Comparison of ENCODE assay signal across 8 cellular contexts in genomic region chr9:133135193-133135745, GRCh38. TPM values are rescaled to one million over a fixed set of nuclear protein-coding genes. Genes with fewer than 3 reads are reported as not detected.
A peak's percentile ranks its signal among the peaks of the same experiment; 100 is the strongest.
DNase-seq lines count a peak whose midpoint lies in the region; ATAC-seq and TF ChIP-seq lines count a peak whose summit lies in the region.

No MANE protein-coding gene starts in this region.

- intact Hi-C loops in IMR-90 (cut with micrococcal nuclease) (loop anchor here (1.0 kb wide), 1 partner anchor 9 kb away; no protein-coding TSS in a partner anchor), OCI-LY7 (cut with micrococcal nuclease; ENCODE audit: unreplicated experiment) (no loop called here)
- intact Hi-C loops in activated CD4-positive, alpha-beta T cell treated with anti-CD3 and anti-CD28 coated beads, Interleukin-2, amount 10 ng/mL, durations not matched to agents 24 days and 14 days (cut with micrococcal nuclease): no loop called here

- TF ChIP-seq RAD21 in IMR-90 (IDR thresholded peaks at IDR 0.05; ENCODE audit: low read length): no peak

- DNase-seq in IMR-90 (peak; percentile 86), dermis blood vessel endothelial cell (peak; percentile 90), midbrain (lab: John Stamatoyannopoulos, UW) (peak; percentile 41), thoracic aorta (ENCODE audit: low spot score) (peak; percentile 55), OCI-LY7 (ENCODE audit: low spot score) (no peak), DMS114 treated with DMSO at 0.1 percent for 48 hours (lab: John Stamatoyannopoulos, UW; ENCODE audit: unreplicated experiment) (no peak)
- DNase-seq in activated CD4-positive, alpha-beta T cell treated with anti-CD3 and anti-CD28 coated beads, Interleukin-2, amount 10 ng/mL, durations not matched to agents 24 days and 14 days: peak; percentile 83

- in situ Hi-C loops in IMR-90 (cut with MboI; ENCODE audit: low sequenced_read_pairs): no loop called here

- H3K36me3 ChIP-seq in IMR-90 (ENCODE audit: control insufficient read depth, insufficient read depth, low read length) (no peaks in the 10 kb centered on the region), thoracic aorta (no peaks in the 10 kb centered on the region), OCI-LY7 (ENCODE audit: insufficient read depth, low read length) (no peaks in the 10 kb centered on the region)

- H2BK5ac ChIP-seq in IMR-90 (ENCODE audit: low read depth, low read length, poor library complexity, severe bottlenecking): peak overlapping the region; percentile 73

- no peaks in the 10 kb centered on the region for H3K9me2 ChIP-seq in OCI-LY7 (ENCODE audit: insufficient read depth, low read length)

- peak overlapping the region; percentile 18 for H2AK9ac ChIP-seq in IMR-90 (replicated peaks; ENCODE audit: low read depth, low read length, poor library complexity)

- 8% methylated on average over 5 of the region's 7 CpGs; no CpG with 5 or more reads in 1 of the 2 experiments for WGBS in IMR-90 (ENCODE audit: extremely low coverage in 2 of 2, insufficient read length in 1 of 2), 2 experiments

- H3K14ac ChIP-seq in IMR-90 (replicated peaks; ENCODE audit: low read depth, low read length): peak overlapping the region; percentile 84; the same call in 1 of the 2 replicates

- no peak overlapping the region for H3K56ac ChIP-seq in IMR-90 (ENCODE audit: extremely low read depth, insufficient read depth, low read length)

- H3K27me3 Mint-ChIP-seq in activated CD4-positive, alpha-beta T cell treated with anti-CD3 and anti-CD28 coated beads, Interleukin-2, amount 10 ng/mL, durations not matched to agents 24 days and 14 days: no peaks in the 10 kb centered on the region

- peaks cover 19% of the 10 kb centered on the region for H3K36me3 Mint-ChIP-seq in activated CD4-positive, alpha-beta T cell treated with anti-CD3 and anti-CD28 coated beads, Interleukin-2, amount 10 ng/mL, durations not matched to agents 24 days and 14 days (ENCODE audit: low read depth)

- no peaks in the 10 kb centered on the region for H3K9me3 Mint-ChIP-seq in activated CD4-positive, alpha-beta T cell treated with anti-CD3 and anti-CD28 coated beads, Interleukin-2, amount 10 ng/mL, durations not matched to agents 24 days and 14 days

- no peaks in the 10 kb centered on the region for H3K79me2 ChIP-seq in OCI-LY7 (ENCODE audit: insufficient read depth, low read depth, low read length)

- H4K91ac ChIP-seq in IMR-90 (ENCODE audit: insufficient read depth, low read depth, low read length): peak overlapping the region; percentile 61

- peak overlapping the region; percentile 5 to 56; a peak in 3 of 4 replicates for H4K8ac ChIP-seq in IMR-90 (ENCODE audit: low read depth in 2 of 2, low read length in 2 of 2)

- H3K27ac Mint-ChIP-seq in activated CD4-positive, alpha-beta T cell treated with anti-CD3 and anti-CD28 coated beads, Interleukin-2, amount 10 ng/mL, durations not matched to agents 24 days and 14 days: peak overlapping the region; percentile 100

- dilution Hi-C loops in IMR-90 (cut with HindIII; ENCODE audit: low sequenced_read_pairs, unreplicated experiment): no loop called here

- no peak for TF ChIP-seq POLR2A in IMR-90 (IDR thresholded peaks at IDR 0.05; ENCODE audit: low read depth, low read length)

- H3K4ac ChIP-seq in IMR-90 (ENCODE audit: low read depth, low read length): peak overlapping the region; percentile 91

- H3K4me2 ChIP-seq in IMR-90 (ENCODE audit: low read depth, low read length) (0 out of 2 replicates have a peak overlapping the region, but pooled peaks have one; percentile 1), OCI-LY7 (ENCODE audit: low read length) (no peak overlapping the region)

- peak; percentile 35 for ATAC-seq in IMR-90 (ENCODE audit: low read depth)
- ATAC-seq in thoracic aorta (ENCODE audit: insufficient number of reproducible peaks, low FRiP score, low read depth): no peak
- ATAC-seq in HG02840 (IDR thresholded peaks at IDR 0.05; ENCODE audit: low FRiP score, unreplicated experiment): no peak

- no peak overlapping the region for H3K23ac ChIP-seq in IMR-90 (ENCODE audit: low read depth, low read length)

- peak overlapping the region; percentile 75 for H2BK20ac ChIP-seq in IMR-90 (ENCODE audit: low read depth, low read length)

- peaks cover 19% of the 10 kb centered on the region; the same call in 1 of the 2 replicates for H3K9me1 ChIP-seq in IMR-90 (ENCODE audit: insufficient read depth, low read length)

- CTCF ChIA-PET in IMR-90 (lab: Yijun Ruan, JAX) (interaction anchor here (0.6 to 1.3 kb wide), 3 partner anchors 9 to 17 kb away, joined by 3 to 6 read pairs (median 3); no protein-coding TSS in a partner anchor), OCI-LY7 (lab: Charles Lee; ENCODE audit: unreplicated experiment) (no interaction called here)

- TF ChIP-seq CTCF in IMR-90 (conservative IDR thresholded peaks at IDR 0.05; ENCODE audit: low read depth, low read length): no peak
- TF ChIP-seq CTCF in thoracic aorta (IDR thresholded peaks at IDR 0.05): no peak
- no peak for TF ChIP-seq CTCF in OCI-LY7 (conservative IDR thresholded peaks at IDR 0.05; ENCODE audit: low read length)

- peaks cover 15 to 42% of the 10 kb centered on the region in 2 experiments; a peak in 3 of 4 replicates for H3K79me1 ChIP-seq in IMR-90 (ENCODE audit: low read depth in 1 of 2, low read length in 2 of 2)

- H3K4me3 ChIP-seq in IMR-90 (ENCODE audit: insufficient read depth, low read depth, low read length): no peak overlapping the region
- H3K4me3 ChIP-seq in thoracic aorta: no peak overlapping the region
- H3K4me3 ChIP-seq in OCI-LY7 (ENCODE audit: low read depth, low read length, poor library complexity, severe bottlenecking): no peak overlapping the region

- H3K9me3 ChIP-seq in IMR-90 (ENCODE audit: control insufficient read depth, insufficient read depth, low read length) (no peaks in the 10 kb centered on the region), thoracic aorta (no peaks in the 10 kb centered on the region), OCI-LY7 (ENCODE audit: low read length) (no peaks in the 10 kb centered on the region)

- H3K27me3 ChIP-seq in IMR-90 (ENCODE audit: control insufficient read depth, insufficient read depth, low read length) (no peaks in the 10 kb centered on the region), thoracic aorta (replicated peaks; ENCODE audit: insufficient read depth) (no peaks in the 10 kb centered on the region)

- H2BK15ac ChIP-seq in IMR-90 (ENCODE audit: low read depth, low read length): peak overlapping the region; percentile 51; the same call in 2 of the 3 replicates

- H3K27ac ChIP-seq in IMR-90 (ENCODE audit: insufficient read depth, low read length): peak overlapping the region; percentile 31; the same call in 1 of the 2 replicates
- peak overlapping the region; percentile 61 to 74 for H3K27ac ChIP-seq in thoracic aorta
- H3K27ac ChIP-seq in OCI-LY7 (ENCODE audit: low read depth, low read length, poor library complexity, severe bottlenecking): no peak overlapping the region

- H2BK120ac ChIP-seq in IMR-90 (ENCODE audit: low read depth, low read length): peak overlapping the region; percentile 86

- POLR2A ChIA-PET in IMR-90 (lab: Charles Lee; ENCODE audit: unreplicated experiment) (no interaction called here), OCI-LY7 (lab: Charles Lee) (interaction anchor here (0.6 kb wide), 1 partner anchor 999 kb away, joined by 3 read pairs; no protein-coding TSS in a partner anchor)

- no peak overlapping the region; the same call in 1 of the 2 replicates for H3K18ac ChIP-seq in IMR-90 (ENCODE audit: low read depth, low read length)

- H3K4me3 Mint-ChIP-seq in activated CD4-positive, alpha-beta T cell treated with anti-CD3 and anti-CD28 coated beads, Interleukin-2, amount 10 ng/mL, durations not matched to agents 24 days and 14 days: peak overlapping the region; percentile 74

- peak overlapping the region; percentile 12; the same call in 1 of the 2 replicates for H3K9ac ChIP-seq in IMR-90 (ENCODE audit: low read depth, low read length)

- peak overlapping the region; percentile 86 for H2AK5ac ChIP-seq in IMR-90 (ENCODE audit: low read depth, low read length)

- H4K20me1 ChIP-seq in IMR-90 (ENCODE audit: insufficient read depth, low read length): peaks cover 43% of the 10 kb centered on the region
- no peaks in the 10 kb centered on the region for H4K20me1 ChIP-seq in OCI-LY7 (ENCODE audit: insufficient read depth, low read length)

- no TSS peak for BruUV-seq in IMR-90 (replicated peaks; lab: Mats Ljungman, UMichigan)
- BruUV-seq in OCI-LY7 (replicated peaks; lab: Mats Ljungman, UMichigan): no TSS peak

- H3K4me1 Mint-ChIP-seq in activated CD4-positive, alpha-beta T cell treated with anti-CD3 and anti-CD28 coated beads, Interleukin-2, amount 10 ng/mL, durations not matched to agents 24 days and 14 days: peaks cover 60% of the 10 kb centered on the region

- peaks cover 31% of the 10 kb centered on the region for H3K4me1 ChIP-seq in IMR-90 (ENCODE audit: control insufficient read depth, insufficient read depth, low read length)
- peaks cover 28 to 46% of the 10 kb centered on the region in 2 donors for H3K4me1 ChIP-seq in thoracic aorta (ENCODE audit: control insufficient read depth in 1 of 2, low read depth in 2 of 2)
- peaks cover 24% of the 10 kb centered on the region for H3K4me1 ChIP-seq in OCI-LY7 (ENCODE audit: insufficient read depth, low read length, poor library complexity, severe bottlenecking)

- peak overlapping the region; percentile 40 for H2AFZ ChIP-seq in IMR-90 (replicated peaks; ENCODE audit: low read length, poor library complexity)
- H2AFZ ChIP-seq in OCI-LY7 (ENCODE audit: low read length): no peak overlapping the region

- no peak overlapping the region; the same call in 1 of the 2 replicates for H4K5ac ChIP-seq in IMR-90 (ENCODE audit: low read depth, low read length)

RNA-seq across cellular contexts. Expression of gene RALGDS, which starts 14.2 kb away (rescaled TPM):
- 12.2 and 13.1 TPM in 2 replicates for total RNA-seq in IMR-90 (2012; rRNA removed)
- 36.9 and 37.2 TPM in 2 replicates for polyA plus RNA-seq in IMR-90 (2012; rRNA removed)
- polyA plus RNA-seq in IMR-90 (2012; cell fraction: cytosol; rRNA removed): 33.9 and 37.7 TPM in 2 replicates
- polyA plus RNA-seq in IMR-90 (2012; cell fraction: nucleus; rRNA removed; ENCODE audit: low replicate concordance): 160 and 211 TPM in 2 replicates
- 93.0 and 96.7 TPM in 2 replicates for total RNA-seq in activated CD4-positive, alpha-beta T cell treated with anti-CD3 and anti-CD28 coated beads, Interleukin-2, amount 10 ng/mL, durations not matched to agents 24 days and 14 days
- 68.7 and 68.9 TPM in 2 replicates for total RNA-seq in dermis blood vessel endothelial cell
- total RNA-seq in thoracic aorta: 10 to 100 TPM; 30.3 to 98.8 TPM
- total RNA-seq in OCI-LY7 (2014; rRNA removed; shearing (Covaris generic)): 22.0 and 28.2 TPM in 2 replicates
- 23.8 and 28.6 TPM in 2 replicates for total RNA-seq in OCI-LY7 (2022)

RNA-seq across cellular contexts. Expression of gene GBGT1, which starts 28.4 kb away (rescaled TPM):
- total RNA-seq in IMR-90 (2012; rRNA removed): 0.83 and 1.8 TPM in 2 replicates
- 2.4 and 3.2 TPM in 2 replicates for polyA plus RNA-seq in IMR-90 (2012; rRNA removed)
- polyA plus RNA-seq in IMR-90 (2012; cell fraction: cytosol; rRNA removed): 4.8 and 4.9 TPM in 2 replicates
- 7.1 and 11.3 TPM in 2 replicates for polyA plus RNA-seq in IMR-90 (2012; cell fraction: nucleus; rRNA removed; ENCODE audit: low replicate concordance)
- total RNA-seq in activated CD4-positive, alpha-beta T cell treated with anti-CD3 and anti-CD28 coated beads, Interleukin-2, amount 10 ng/mL, durations not matched to agents 24 days and 14 days: 6.8 and 8.2 TPM in 2 replicates
- 15.7 and 28.0 TPM in 2 replicates for total RNA-seq in dermis blood vessel endothelial cell
- 10 to 100 TPM; 45.5 to 46.8 TPM for total RNA-seq in thoracic aorta
- total RNA-seq in OCI-LY7 (2014; rRNA removed; shearing (Covaris generic)): 2.1 and 2.6 TPM in 2 replicates
- total RNA-seq in OCI-LY7 (2022): 3.9 and 5.9 TPM in 2 replicates

Comparison
In these comparisons a context has a peak if more than half of its experiments do, and no peak if none do; other contexts are left out.
1. DNase-seq: peak in IMR-90 (single experiment), activated CD4-positive, alpha-beta T cell treated with anti-CD3 and anti-CD28 coated beads, Interleukin-2, amount 10 ng/mL, durations not matched to agents 24 days and 14 days (single experiment), dermis blood vessel endothelial cell (single experiment), midbrain (single experiment) and thoracic aorta (single experiment); none in OCI-LY7 (single experiment) and DMS114 treated with DMSO at 0.1 percent for 48 hours (single experiment).